Comparison of ENCODE assay signal across 28 cellular contexts in the genomic region with DNA sequence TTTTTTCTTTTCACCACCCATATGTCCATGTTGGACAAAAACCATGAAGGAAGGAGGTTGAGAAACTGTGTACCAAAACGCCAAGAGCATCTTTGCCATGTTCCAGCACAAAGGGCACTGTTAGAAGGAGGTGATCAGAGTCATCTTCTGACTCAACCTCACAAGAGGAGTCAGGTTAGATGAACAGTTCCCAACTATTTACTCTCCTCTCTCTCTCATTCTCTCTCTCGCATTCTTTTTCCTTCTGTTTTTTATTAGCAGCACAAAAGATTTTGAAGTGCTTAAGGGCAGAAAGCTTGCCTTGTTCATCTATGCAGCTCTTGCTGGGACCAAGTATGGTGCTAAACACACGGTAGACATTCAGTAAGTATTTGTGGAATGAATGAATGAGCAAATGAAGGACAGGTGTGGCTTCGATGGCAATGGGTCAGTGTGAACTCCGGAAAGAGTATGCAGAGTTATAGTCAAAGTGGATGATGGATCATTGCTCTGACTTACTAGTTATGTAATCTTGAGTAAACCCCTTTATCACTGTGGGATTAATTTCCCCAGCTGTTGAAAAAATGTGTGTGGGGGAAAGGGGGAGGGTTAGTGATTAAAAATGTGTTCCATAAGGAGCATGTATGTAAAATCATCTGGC. TPM values are rescaled to one million over a fixed set of nuclear protein-coding genes. Genes with fewer than 3 reads are reported as not detected.
A peak's percentile ranks its signal among the peaks of the same experiment; 100 is the strongest.
DNase-seq lines count a peak whose midpoint lies in the region; ATAC-seq and TF ChIP-seq lines count a peak whose summit lies in the region.
"Had no signal": no experiment of that assay in that cellular context is flagged by ENCODE, and none has a peak within 500 bp of the region (broad histone marks: within the 10 kb centered on the region; RNA-seq: fewer than 3 reads in every experiment).

No MANE protein-coding gene starts in this region.

- H3K36me3 ChIP-seq in esophagus muscularis mucosa (no peaks in the 10 kb centered on the region), rectal smooth muscle tissue (ENCODE audit: control insufficient read depth, insufficient read depth, low read length) (no peaks in the 10 kb centered on the region)
- H3K36me3 ChIP-seq: heart right ventricle had no signal

- H3K4me3 ChIP-seq in esophagus muscularis mucosa (no peak overlapping the region), rectal smooth muscle tissue (ENCODE audit: low read length) (no peak overlapping the region), right cardiac atrium (ENCODE audit: low read length) (no peak overlapping the region)
- H3K4me3 ChIP-seq: GM12878, heart right ventricle had no signal

- H3K27me3 ChIP-seq in esophagus muscularis mucosa (no peaks in the 10 kb centered on the region), rectal smooth muscle tissue (ENCODE audit: control insufficient read depth, insufficient read depth, low read length) (no peaks in the 10 kb centered on the region), right cardiac atrium (ENCODE audit: control insufficient read depth, insufficient read depth) (no peaks in the 10 kb centered on the region)
- H3K27me3 ChIP-seq: heart right ventricle had no signal

- no peak for TF ChIP-seq POLR2A in esophagus muscularis mucosa (IDR thresholded peaks at IDR 0.05; ENCODE audit: low read depth)

- intact Hi-C loops in esophagus muscularis mucosa (cut with DNase I) (no loop called here), right cardiac atrium (cut with DNase I) (no loop called here)

- peaks cover 10 to 61% (median 52%) of the 10 kb centered on the region in 4 donors for H3K4me1 ChIP-seq in esophagus muscularis mucosa
- peaks cover 8% of the 10 kb centered on the region for H3K4me1 ChIP-seq in rectal smooth muscle tissue (ENCODE audit: control insufficient read depth, insufficient read depth, low read length)
- H3K4me1 ChIP-seq in right cardiac atrium (ENCODE audit: control insufficient read depth, insufficient read depth, low read length), result peaks cover 4% of the 10 kb centered on the region

- 34% methylated on average over 5 of the region's 5 CpGs for WGBS in esophagus muscularis mucosa
- WGBS in right cardiac atrium, result 70% methylated on average over 5 of the region's 5 CpGs

- H3K9me3 ChIP-seq in esophagus muscularis mucosa (no peaks in the 10 kb centered on the region), right cardiac atrium (ENCODE audit: control insufficient read depth, low read length) (no peaks in the 10 kb centered on the region)
- H3K9me3 ChIP-seq: heart right ventricle had no signal

- ATAC-seq in right cardiac atrium, result no peak
- ATAC-seq: activated naive CD4-positive, alpha-beta T cell treated with anti-CD3 and anti-CD28 coated beads, Interleukin-2, amount 50 U/mL, for 72 hours; activated T-helper 17 cell treated with anti-CD3 and anti-CD28 coated beads, Interleukin-2, amount 50 U/mL, for 72 hours; GM12878; heart right ventricle; left colon had no signal

- no peak for TF ChIP-seq CTCF in esophagus muscularis mucosa (IDR thresholded peaks at IDR 0.05)

- TF ChIP-seq EP300 in esophagus muscularis mucosa (IDR thresholded peaks at IDR 0.05), result no peak

- DNase-seq in EH (ENCODE audit: low read depth) (peak; percentile 68), NCI-H524 treated with DMSO at 0.1 percent for 48 hours (lab: John Stamatoyannopoulos, UW) (peak; percentile 59), esophagus muscularis mucosa (ENCODE audit: extremely low spot score) (peak; percentile 17), right cardiac atrium (no peak), AG08396 (ENCODE audit: low spot score) (no peak), epidermal melanocyte (ENCODE audit: insufficient read length, low spot score) (no peak), NCI-H2171 (lab: John Stamatoyannopoulos, UW) (no peak)
- DNase-seq: activated CD4-positive, alpha-beta T cell treated with anti-CD3 and anti-CD28 coated beads, Interleukin-2, amount 50 U/mL, for 4 hours; activated CD8-positive, alpha-beta memory T cell treated with anti-CD3 and anti-CD28 coated beads, Interleukin-2, amount 50 U/mL, for 4 hours; CD4-positive, alpha-beta T cell; dermis blood vessel endothelial cell; DMS79; H9; heart right ventricle; Kasumi-1; left colon; NCI-H1092; NCI-H1930; NCI-H2227 treated with DMSO at 0.1 percent for 48 hours; nucleus accumbens; OCI-M1; stimulated activated CD4-positive, alpha-beta T cell treated with anti-CD3 and anti-CD28 coated beads, Interleukin-4, amount 100 ng/mL, for 24 hours; stimulated activated naive CD4-positive, alpha-beta T cell treated with Interleukin-2 at 50 U/mL for 16 hours; T-helper 9 cell had no signal

- H3K9ac ChIP-seq in rectal smooth muscle tissue (ENCODE audit: low read length), result no peak overlapping the region

- H3K27ac ChIP-seq in esophagus muscularis mucosa (replicated peaks in 1 of 4) (no peak overlapping the region), rectal smooth muscle tissue (ENCODE audit: low read depth, low read length) (peak overlapping the region; percentile 4), right cardiac atrium (ENCODE audit: low read length) (no peak overlapping the region)
- H3K27ac ChIP-seq: heart right ventricle had no signal

RNA-seq across cellular contexts. Expression of a gene that starts 33.9 kb away (rescaled TPM):
- total RNA-seq in esophagus muscularis mucosa (100 to 1,000 TPM; 143 to 194 (median 175) TPM), right cardiac atrium (10 to 100 TPM; 57.7 to 82.1 (median 67.4) TPM)
- 12.8 TPM for polyA plus RNA-seq in right cardiac atrium

Comparison
In these comparisons a context has a peak if more than half of its experiments do, and no peak if none do; other contexts are left out.
1. DNase-seq: peak in EH (single experiment), NCI-H524 treated with DMSO at 0.1 percent for 48 hours (single experiment) and esophagus muscularis mucosa (single experiment); none in right cardiac atrium (0 of 3), AG08396 (single experiment), epidermal melanocyte (single experiment) and NCI-H2171 (single experiment).